In genomic region chr1:40965531-40965930, GRCh38 we compare ENCODE assay signal across 16 cellular contexts.
"Had no signal": no experiment of that assay in that cellular context is flagged by ENCODE, and none has a peak within 500 bp of the region (broad histone marks: within the 10 kb centered on the region; RNA-seq: fewer than 3 reads in every experiment).

No MANE protein-coding gene starts in this region.

- ATAC-seq: left lung; psoas muscle; stimulated activated naive CD8-positive, alpha-beta T cell treated with anti-CD3 and anti-CD28 coated beads, Interleukin-15, amount 100 ng/mL, for 72 hours; upper lobe of right lung had no signal

- H3K4me1 Mint-ChIP-seq: activated naive CD8-positive, alpha-beta T cell treated with anti-CD3 and anti-CD28 coated beads, Interleukin-2, amount 10 ng/mL, durations not matched to agents 7 days and 5 days; stimulated activated naive CD8-positive, alpha-beta T cell treated with anti-CD3 and anti-CD28 coated beads, Interleukin-15, amount 100 ng/mL, for 72 hours had no signal

- H3K4me3 Mint-ChIP-seq: activated naive CD8-positive, alpha-beta T cell treated with anti-CD3 and anti-CD28 coated beads, Interleukin-2, amount 10 ng/mL, durations not matched to agents 7 days and 5 days; natural killer cell treated with Interleukin-12 subunit alpha and Interleukin-12 subunit beta and Interleukin-15 and Interleukin-18, amount 100 ng/mL, for 72 hours; stimulated activated naive CD8-positive, alpha-beta T cell treated with anti-CD3 and anti-CD28 coated beads, Interleukin-15, amount 100 ng/mL, for 72 hours; T-helper 2 cell treated with Interferon-gamma antibody and Interleukin-4, amounts not matched to agents 5 μg/mL and 100 μg/mL, for 36 hours had no signal

- H3K4me1 ChIP-seq: breast epithelium, left lung, psoas muscle, upper lobe of right lung had no signal

- H3K27me3 Mint-ChIP-seq: stimulated activated naive CD8-positive, alpha-beta T cell treated with anti-CD3 and anti-CD28 coated beads, Interleukin-15, amount 100 ng/mL, for 72 hours had no signal

- H3K27ac ChIP-seq: breast epithelium, dorsolateral prefrontal cortex, esophagus muscularis mucosa, left lung, psoas muscle, upper lobe of right lung had no signal

- DNase-seq: activated naive CD4-positive, alpha-beta T cell; activated naive CD8-positive, alpha-beta T cell treated with anti-CD3 and anti-CD28 coated beads, Interleukin-2, amount 10 ng/mL, durations not matched to agents 7 days and 5 days; activated T-cell treated with anti-CD3 and anti-CD28 coated beads for 4 hours; anterior cingulate cortex; dorsolateral prefrontal cortex; hippocampal formation; kidney; left lung; psoas muscle; stimulated activated CD4-positive, alpha-beta T cell treated with anti-CD3 and anti-CD28 coated beads, Interleukin-1b, Interleukin-23, amount 100 ng/mL, for 48 hours; stimulated activated naive CD8-positive, alpha-beta T cell treated with anti-CD3 and anti-CD28 coated beads, Interleukin-15, amount 100 ng/mL, for 72 hours; upper lobe of right lung had no signal

- H3K9me3 ChIP-seq: breast epithelium, esophagus muscularis mucosa, left lung, psoas muscle, upper lobe of right lung had no signal

- H3K27me3 ChIP-seq: breast epithelium, dorsolateral prefrontal cortex, esophagus muscularis mucosa, left lung, upper lobe of right lung had no signal

- H3K36me3 Mint-ChIP-seq: activated naive CD8-positive, alpha-beta T cell treated with anti-CD3 and anti-CD28 coated beads, Interleukin-2, amount 10 ng/mL, durations not matched to agents 7 days and 5 days; natural killer cell treated with Interleukin-12 subunit alpha and Interleukin-12 subunit beta and Interleukin-15 and Interleukin-18, amount 100 ng/mL, for 72 hours had no signal

- FAIRE-seq: kidney had no signal

- H3K4me3 ChIP-seq: breast epithelium, dorsolateral prefrontal cortex, esophagus muscularis mucosa, left lung, psoas muscle, upper lobe of right lung had no signal

- H3K36me3 ChIP-seq: breast epithelium, esophagus muscularis mucosa, left lung, upper lobe of right lung had no signal

- H3K27ac Mint-ChIP-seq: activated naive CD8-positive, alpha-beta T cell treated with anti-CD3 and anti-CD28 coated beads, Interleukin-2, amount 10 ng/mL, durations not matched to agents 7 days and 5 days; natural killer cell treated with Interleukin-12 subunit alpha and Interleukin-12 subunit beta and Interleukin-15 and Interleukin-18, amount 100 ng/mL, for 72 hours; stimulated activated naive CD8-positive, alpha-beta T cell treated with anti-CD3 and anti-CD28 coated beads, Interleukin-15, amount 100 ng/mL, for 72 hours; T-helper 2 cell treated with Interferon-gamma antibody and Interleukin-4, amounts not matched to agents 5 μg/mL and 100 μg/mL, for 36 hours had no signal

- H3K9me3 Mint-ChIP-seq: activated naive CD8-positive, alpha-beta T cell treated with anti-CD3 and anti-CD28 coated beads, Interleukin-2, amount 10 ng/mL, durations not matched to agents 7 days and 5 days; natural killer cell treated with Interleukin-12 subunit alpha and Interleukin-12 subunit beta and Interleukin-15 and Interleukin-18, amount 100 ng/mL, for 72 hours; stimulated activated naive CD8-positive, alpha-beta T cell treated with anti-CD3 and anti-CD28 coated beads, Interleukin-15, amount 100 ng/mL, for 72 hours; T-helper 2 cell treated with Interferon-gamma antibody and Interleukin-4, amounts not matched to agents 5 μg/mL and 100 μg/mL, for 36 hours had no signal
